7 cellular contexts compared by ENCODE assay signal in the genomic region with DNA sequence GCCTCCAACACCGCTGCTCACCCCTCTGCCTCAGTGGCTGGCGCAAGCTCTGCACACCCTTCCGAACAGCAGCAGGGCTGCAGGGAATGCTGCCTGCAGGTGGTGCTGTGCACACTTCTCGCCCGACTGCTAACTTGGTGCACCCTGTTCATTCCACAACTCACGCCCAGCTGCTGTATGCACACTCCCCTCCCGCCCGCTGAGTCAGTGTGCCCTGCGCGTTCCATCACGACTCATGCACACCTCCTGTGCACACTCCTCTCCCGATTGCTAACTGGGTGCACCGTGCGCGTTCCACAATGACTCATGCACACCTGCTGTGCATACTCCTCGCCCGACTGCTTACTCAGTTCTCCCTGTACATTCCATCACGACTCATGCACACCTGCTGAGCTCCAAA. TPM values are rescaled to one million over a fixed set of nuclear protein-coding genes. Genes with fewer than 3 reads are reported as not detected.
DNase-seq lines count a peak whose midpoint lies in the region; ATAC-seq and TF ChIP-seq lines count a peak whose summit lies in the region.

No MANE protein-coding gene starts in this region.

- H3K27ac ChIP-seq in colonic mucosa (no peak overlapping the region), tibial nerve (no peak overlapping the region)

- H3K9me3 ChIP-seq in colonic mucosa: no peaks in the 10 kb centered on the region
- H3K9me3 ChIP-seq in tibial nerve: no peaks in the 10 kb centered on the region

- TF ChIP-seq POLR2A in tibial nerve (IDR thresholded peaks at IDR 0.05): no peak

- H3K4me1 ChIP-seq in colonic mucosa (no peaks in the 10 kb centered on the region), tibial nerve (no peaks in the 10 kb centered on the region)

- intact Hi-C loops in colonic mucosa (cut with DNase I): no loop called here

- no peaks in the 10 kb centered on the region for H3K36me3 ChIP-seq in colonic mucosa
- H3K36me3 ChIP-seq in tibial nerve: no peaks in the 10 kb centered on the region

- H3K27me3 ChIP-seq in colonic mucosa (no peaks in the 10 kb centered on the region), tibial nerve (peaks cover 0 to 4% of the 10 kb centered on the region in 2 donors)

- H3K4me3 ChIP-seq in colonic mucosa (no peak overlapping the region), tibial nerve (no peak overlapping the region)

- no peak for TF ChIP-seq EP300 in tibial nerve (IDR thresholded peaks at IDR 0.05)

- DNase-seq in colonic mucosa (no peak), HPDE6-E6E7 (ENCODE audit: extremely low spot score) (no peak), tibial nerve (ENCODE audit: low spot score in 2 of 2) (no peak), SHP77 treated with DMSO at 0.1 percent for 48 hours (lab: John Stamatoyannopoulos, UW) (no peak)
- DNase-seq in stimulated activated CD4-positive, alpha-beta T cell treated with anti-CD3 and anti-CD28 coated beads, Interleukin-2, amount 100 ng/mL, for 48 hours: peak; percentile 7 to 15

- no peak overlapping the region for H3K9ac ChIP-seq in colonic mucosa (ENCODE audit: low read depth in 2 of 2, low read length in 2 of 2)

- peak; percentile 59 for ATAC-seq in GM18868 (IDR thresholded peaks at IDR 0.05; ENCODE audit: unreplicated experiment)
- peak; percentile 59 for ATAC-seq in HG03521 (IDR thresholded peaks at IDR 0.05; ENCODE audit: unreplicated experiment)

- 66 to 67% methylated on average over 18 of the region's 18 CpGs for WGBS in tibial nerve, 2 donors

- TF ChIP-seq CTCF in colonic mucosa (IDR thresholded peaks at IDR 0.05) (peak; percentile 18), tibial nerve (IDR thresholded peaks at IDR 0.05) (no peak)

RNA-seq across cellular contexts. Expression of a gene that starts 21.5 kb away (rescaled TPM):
- under 1 TPM in 1 of 2 donors, not detected in 1; 0.19 TPM for total RNA-seq in colonic mucosa
- 10 to 100 TPM in 3 of 4 donors, 1 to 10 TPM in 1; 8.4 to 23.2 (median 19.6) TPM for total RNA-seq in tibial nerve

Comparison
In these comparisons a context has a peak if more than half of its experiments do, and no peak if none do; other contexts are left out.
1. DNase-seq: peak in stimulated activated CD4-positive, alpha-beta T cell treated with anti-CD3 and anti-CD28 coated beads, Interleukin-2, amount 100 ng/mL, for 48 hours (2 of 2); none in colonic mucosa (single experiment), HPDE6-E6E7 (single experiment), tibial nerve (0 of 2) and SHP77 treated with DMSO at 0.1 percent for 48 hours (single experiment).
2. RNA of a gene that starts 21.5 kb away (total RNA-seq): 8.4 to 23.2 TPM in tibial nerve; 0.19 TPM in colonic mucosa; every median in the first group is over 4 times any median in the second.